Comparison of ENCODE assay signal across 8 cellular contexts in the genomic region with DNA sequence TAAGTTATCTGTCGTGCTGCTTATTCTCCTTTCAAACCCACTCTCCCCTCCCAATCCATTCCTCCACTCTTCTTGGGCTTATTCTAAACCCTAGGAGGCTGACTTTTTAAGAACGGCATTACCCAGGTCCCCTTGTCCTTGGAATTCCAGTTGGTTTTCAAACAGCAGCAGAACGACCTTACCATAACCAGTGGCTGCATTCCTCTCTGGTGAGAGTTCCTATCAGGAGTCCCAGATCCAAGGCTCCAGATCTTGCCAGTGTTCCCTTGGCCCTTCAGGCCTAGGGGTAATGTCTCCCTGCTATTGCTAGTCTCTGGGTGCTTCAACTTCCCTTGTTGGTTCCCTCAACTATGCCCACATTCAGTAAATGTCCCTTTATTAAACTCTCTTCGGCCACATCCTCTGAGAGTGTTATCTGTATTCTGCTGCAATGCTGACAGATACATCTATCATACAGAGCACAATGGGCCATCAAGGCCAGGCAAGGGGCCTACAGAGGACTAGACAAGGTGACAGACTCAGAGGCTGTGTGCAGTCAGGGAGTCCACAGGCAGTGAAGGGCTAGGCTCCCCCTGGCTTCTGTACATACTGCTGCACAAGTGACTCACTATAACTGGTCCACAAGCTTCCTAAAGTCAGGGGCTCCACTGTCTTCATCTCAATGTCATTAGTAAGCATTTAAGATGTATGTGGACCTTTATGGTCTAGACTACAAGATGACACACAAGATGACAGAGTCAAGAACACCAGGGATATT. TPM values are rescaled to one million over a fixed set of nuclear protein-coding genes. Genes with fewer than 3 reads are reported as not detected.
DNase-seq lines count a peak whose midpoint lies in the region; ATAC-seq, FAIRE-seq and TF ChIP-seq lines count a peak whose summit lies in the region.

No MANE protein-coding gene starts in this region.

- H3K4me3 ChIP-seq in OCI-LY7 (ENCODE audit: low read depth, low read length, poor library complexity, severe bottlenecking) (no peak overlapping the region), fibroblast of the aortic adventitia (ENCODE audit: low read depth, low read length) (no peak overlapping the region), H7 (ENCODE audit: insufficient read depth, low read depth, low read length) (no peak overlapping the region)

- peak; percentile 28 for DNase-seq in stimulated activated CD4-positive, alpha-beta T cell treated with anti-CD3 and anti-CD28 coated beads, Interleukin-4, amount 100 ng/mL, for 24 hours
- no peak for DNase-seq in stimulated activated CD4-positive, alpha-beta T cell treated with anti-CD3 and anti-CD28 coated beads, Interleukin-4, amount 100 ng/mL, for 4 hours
- DNase-seq in OCI-LY7 (ENCODE audit: low spot score) = no peak
- DNase-seq in fibroblast of the aortic adventitia (ENCODE audit: low read depth) = peak; percentile 33
- DNase-seq in urothelium cell line (ENCODE audit: low spot score) = peak; percentile 6
- no peak for DNase-seq in H7
- DNase-seq in omental fat pad (ENCODE audit: low spot score) = no peak

- peaks cover 7% of the 10 kb centered on the region; the same call in 1 of the 2 replicates for H4K20me1 ChIP-seq in OCI-LY7 (ENCODE audit: insufficient read depth, low read length)

- CTCF ChIA-PET in OCI-LY7 (lab: Charles Lee; ENCODE audit: unreplicated experiment) = no interaction called here

- H3K79me2 ChIP-seq in OCI-LY7 (ENCODE audit: insufficient read depth, low read depth, low read length) = no peaks in the 10 kb centered on the region

- H3K9me3 ChIP-seq in OCI-LY7 (ENCODE audit: low read length) = no peaks in the 10 kb centered on the region

- no peaks in the 10 kb centered on the region for H3K36me3 ChIP-seq in OCI-LY7 (ENCODE audit: insufficient read depth, low read length)
- H3K36me3 ChIP-seq in H7 (replicated peaks; ENCODE audit: control insufficient read depth, insufficient read depth, low read length) = no peaks in the 10 kb centered on the region

- peak; percentile 21; the same call in 1 of the 2 replicates for TF ChIP-seq CTCF in OCI-LY7 (conservative IDR thresholded peaks at IDR 0.05; ENCODE audit: low read length)
- TF ChIP-seq CTCF in fibroblast of the aortic adventitia (IDR thresholded peaks at IDR 0.05; ENCODE audit: insufficient read depth, low read length) = peak; percentile 36
- TF ChIP-seq CTCF in omental fat pad (IDR thresholded peaks at IDR 0.05) = no peak

- no peak for ATAC-seq in GM19467 (IDR thresholded peaks at IDR 0.05; ENCODE audit: unreplicated experiment)
- no peak for ATAC-seq in omental fat pad (ENCODE audit: low FRiP score)

- intact Hi-C loops in OCI-LY7 (cut with micrococcal nuclease; ENCODE audit: unreplicated experiment) = no loop called here

- H2AFZ ChIP-seq in OCI-LY7 (ENCODE audit: low read length) = no peak overlapping the region

- no peak overlapping the region for H3K4me2 ChIP-seq in OCI-LY7 (ENCODE audit: low read length)

- POLR2A ChIA-PET in OCI-LY7 (lab: Charles Lee) = no interaction called here

- no peaks in the 10 kb centered on the region for H3K27me3 ChIP-seq in H7 (ENCODE audit: control insufficient read depth, insufficient read depth, low read length)

- BruUV-seq in OCI-LY7 (replicated peaks; lab: Mats Ljungman, UMichigan) = no TSS peak

- FAIRE-seq in urothelium cell line (lab: Jason Lieb, UNC) = no peak

- no peak overlapping the region for H3K27ac ChIP-seq in OCI-LY7 (ENCODE audit: low read depth, low read length, poor library complexity, severe bottlenecking)

- H3K9me2 ChIP-seq in OCI-LY7 (ENCODE audit: insufficient read depth, low read length) = no peaks in the 10 kb centered on the region

- H3K4me1 ChIP-seq in OCI-LY7 (ENCODE audit: insufficient read depth, low read length, poor library complexity, severe bottlenecking) = peaks cover 29% of the 10 kb centered on the region

RNA-seq across cellular contexts. Expression of a gene that starts 10.1 kb away (rescaled TPM):
- not detected in 2 replicates for total RNA-seq in OCI-LY7 (2014; rRNA removed; shearing (Covaris generic))
- total RNA-seq in OCI-LY7 (2022) (0.50 and 0.89 TPM in 2 replicates), fibroblast of the aortic adventitia (ENCODE audit: low replicate concordance) (3.1 and 7.6 TPM in 2 replicates), omental fat pad (10 to 100 TPM in 3 of 4 donors, 1 to 10 TPM in 1; 8.9 to 21.5 (median 15.9) TPM)
- total RNA-seq in H7 (2014; rRNA removed; shearing (Covaris generic)) = 1.2 and 1.5 TPM in 2 replicates

RNA-seq across cellular contexts. Expression of a gene that starts 24.1 kb away (rescaled TPM):
- total RNA-seq in OCI-LY7 (2014; rRNA removed; shearing (Covaris generic)) = not detected in 2 replicates
- total RNA-seq in OCI-LY7 (2022) = 0.11 and 0.44 TPM in 2 replicates
- total RNA-seq in fibroblast of the aortic adventitia (ENCODE audit: low replicate concordance) = 11.2 and 18.9 TPM in 2 replicates
- total RNA-seq in H7 (2014; rRNA removed; shearing (Covaris generic)) = 1.2 and 1.3 TPM in 2 replicates
- total RNA-seq in omental fat pad = 10 to 100 TPM in 2 of 4 donors, 1 to 10 TPM in 2; 6.5 to 28.5 (median 12.4) TPM

RNA-seq across cellular contexts. Expression of a gene that starts 46.0 kb away (rescaled TPM):
- total RNA-seq in OCI-LY7 (2014; rRNA removed; shearing (Covaris generic)) = not detected in 2 replicates
- not detected in 2 replicates for total RNA-seq in OCI-LY7 (2022)
- total RNA-seq in fibroblast of the aortic adventitia (ENCODE audit: low replicate concordance) = not detected in 2 replicates
- 8.9 and 19.0 TPM in 2 replicates for total RNA-seq in H7 (2014; rRNA removed; shearing (Covaris generic))
- under 1 TPM in 1 of 4 donors, not detected in 3; 0.47 TPM for total RNA-seq in omental fat pad

Comparison
In these comparisons a context has a peak if more than half of its experiments do, and no peak if none do; other contexts are left out.
1. DNase-seq: peak in stimulated activated CD4-positive, alpha-beta T cell treated with anti-CD3 and anti-CD28 coated beads, Interleukin-4, amount 100 ng/mL, for 24 hours (single experiment), fibroblast of the aortic adventitia (single experiment) and urothelium cell line (single experiment); none in stimulated activated CD4-positive, alpha-beta T cell treated with anti-CD3 and anti-CD28 coated beads, Interleukin-4, amount 100 ng/mL, for 4 hours (0 of 2), OCI-LY7 (single experiment), H7 (single experiment) and omental fat pad (single experiment).
2. CTCF ChIP-seq: peak in OCI-LY7 (single experiment) and fibroblast of the aortic adventitia (single experiment); none in omental fat pad (0 of 3).